ENCODE assay signal across 18 cellular contexts in genomic region chr11:110531056-110531756, GRCh38.
DNase-seq lines count a peak whose midpoint lies in the region; ATAC-seq, FAIRE-seq and TF ChIP-seq lines count a peak whose summit lies in the region.
"Had no signal": no experiment of that assay in that cellular context is flagged by ENCODE, and none has a peak within 500 bp of the region (broad histone marks: within the 10 kb centered on the region; RNA-seq: fewer than 3 reads in every experiment).

No MANE protein-coding gene starts in this region.

- peaks cover 23% of the 10 kb centered on the region for H3K36me3 Mint-ChIP-seq in glutamatergic neuron (ENCODE audit: unreplicated experiment)
- peaks cover 0 to 7% of the 10 kb centered on the region in 2 donors for H3K36me3 Mint-ChIP-seq in activated naive CD4-positive, alpha-beta T cell treated with anti-CD3 and anti-CD28 coated beads, Interleukin-2, amount 50 U/mL, for 72 hours
- H3K36me3 Mint-ChIP-seq: CD4-positive, CD25-positive, alpha-beta regulatory T cell had no signal

- peaks cover 2% of the 10 kb centered on the region for H3K27me3 Mint-ChIP-seq in glutamatergic neuron (ENCODE audit: unreplicated experiment)

- H3K4me1 ChIP-seq in small intestine (ENCODE audit: control insufficient read depth in 2 of 2, insufficient read depth in 1 of 2, low read depth in 1 of 2, low read length in 1 of 2): no peaks in the 10 kb centered on the region
- H3K4me1 ChIP-seq: A549, Peyer's patch had no signal

- DNase-seq in D341Med (ENCODE audit: low spot score): peak; percentile 50
- no peak for DNase-seq in HTR-8/SVneo (ENCODE audit: insufficient read length, low spot score)
- DNase-seq in amniotic epithelial cell (ENCODE audit: low read depth): peak; percentile 51
- DNase-seq in glutamatergic neuron: peak; percentile 58
- no peak for DNase-seq in hepatic stellate cell (ENCODE audit: low spot score)
- no peak for DNase-seq in small intestine
- DNase-seq in activated naive CD4-positive, alpha-beta T cell treated with anti-CD3 and anti-CD28 coated beads, Interleukin-2, amount 50 U/mL, for 72 hours (ENCODE audit: low spot score in 2 of 2): no peak
- DNase-seq: Calu3; CD4-positive, CD25-positive, alpha-beta regulatory T cell; Kasumi-1; NCI-H1436; NCI-H2081 treated with DMSO at 0.1 percent for 48 hours; Peyer's patch; Right ventricle myocardium superior had no signal

- no peaks in the 10 kb centered on the region for H3K27me3 ChIP-seq in small intestine (ENCODE audit: control insufficient read depth in 2 of 2, insufficient read depth in 2 of 2, low read length in 2 of 2)
- H3K27me3 ChIP-seq: Peyer's patch had no signal

- no peaks in the 10 kb centered on the region for H3K4me1 Mint-ChIP-seq in glutamatergic neuron (ENCODE audit: low read depth, unreplicated experiment)

- H3K27ac Mint-ChIP-seq in glutamatergic neuron (ENCODE audit: unreplicated experiment): no peak overlapping the region
- no peak overlapping the region for H3K27ac Mint-ChIP-seq in activated naive CD4-positive, alpha-beta T cell treated with anti-CD3 and anti-CD28 coated beads, Interleukin-2, amount 50 U/mL, for 72 hours
- H3K27ac Mint-ChIP-seq: CD4-positive, CD25-positive, alpha-beta regulatory T cell had no signal

- FAIRE-seq in HTR-8/SVneo (lab: Jason Lieb, UNC) (peak; percentile 33), small intestine (lab: Jason Lieb, UNC) (no peak)
- FAIRE-seq: A549, H54 had no signal

- TF ChIP-seq CTCF in glutamatergic neuron (IDR thresholded peaks at IDR 0.05; ENCODE audit: partially characterized antibody, unreplicated experiment): no peak

- no peak for ATAC-seq in GM19467 (IDR thresholded peaks at IDR 0.05; ENCODE audit: unreplicated experiment)
- no peak for ATAC-seq in activated naive CD4-positive, alpha-beta T cell treated with anti-CD3 and anti-CD28 coated beads, Interleukin-2, amount 50 U/mL, for 72 hours
- ATAC-seq: A549, SK-N-SH treated with all-trans-retinoic acid at 6 μM for 48 hours had no signal

- no peaks in the 10 kb centered on the region for H3K9me3 Mint-ChIP-seq in glutamatergic neuron (ENCODE audit: unreplicated experiment)
- H3K9me3 Mint-ChIP-seq in activated naive CD4-positive, alpha-beta T cell treated with anti-CD3 and anti-CD28 coated beads, Interleukin-2, amount 50 U/mL, for 72 hours: peaks cover 7 to 21% of the 10 kb centered on the region in 2 donors

- no peaks in the 10 kb centered on the region for H3K36me3 ChIP-seq in small intestine (ENCODE audit: control insufficient read depth in 2 of 2, insufficient read depth in 2 of 2, low read length in 2 of 2)
- H3K36me3 ChIP-seq: Peyer's patch had no signal

- no peaks in the 10 kb centered on the region for H3K9me3 ChIP-seq in small intestine (ENCODE audit: control insufficient read depth, low read depth)
- H3K9me3 ChIP-seq: Peyer's patch had no signal

- H3K27ac ChIP-seq in small intestine (ENCODE audit: low read depth in 1 of 2, low read length in 1 of 2): no peak overlapping the region
- H3K27ac ChIP-seq: A549, Peyer's patch had no signal

- no peak overlapping the region for H3K4me3 ChIP-seq in small intestine (ENCODE audit: low read depth in 1 of 2, low read length in 2 of 2)
- H3K4me3 ChIP-seq: A549, Peyer's patch had no signal

- H3K4me3 Mint-ChIP-seq in glutamatergic neuron (ENCODE audit: unreplicated experiment): no peak overlapping the region
- H3K4me3 Mint-ChIP-seq: CD4-positive, CD25-positive, alpha-beta regulatory T cell had no signal

- WGBS in small intestine, 3 donors: 63 to 67% (median 66%) methylated on average over 6 of the region's 6 CpGs

Comparison
In these comparisons a context has a peak if more than half of its experiments do, and no peak if none do; other contexts are left out.
1. DNase-seq: peak in D341Med (single experiment), amniotic epithelial cell (single experiment) and glutamatergic neuron (single experiment); none in HTR-8/SVneo (single experiment), hepatic stellate cell (single experiment), small intestine (single experiment) and activated naive CD4-positive, alpha-beta T cell treated with anti-CD3 and anti-CD28 coated beads, Interleukin-2, amount 50 U/mL, for 72 hours (0 of 2).